10 cellular contexts compared by ENCODE assay signal in the genomic region with DNA sequence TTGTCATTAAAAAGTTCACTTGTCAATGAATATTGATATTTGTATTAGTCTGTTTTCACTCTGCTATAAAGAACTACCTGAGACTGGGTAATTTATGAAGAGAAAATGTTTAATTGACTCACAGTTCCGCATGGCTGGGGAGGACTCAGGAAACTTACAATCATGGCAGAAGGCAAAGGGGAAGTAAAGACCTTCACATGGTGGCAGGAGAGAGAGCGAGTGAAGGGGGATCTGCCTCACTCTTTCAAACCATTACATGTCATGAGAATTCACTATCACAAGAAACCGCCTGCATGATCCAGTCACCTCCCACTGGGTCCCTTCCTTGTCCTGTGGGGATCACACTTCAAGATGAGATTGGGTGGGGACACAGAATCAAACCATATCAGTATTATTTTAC. TPM values are rescaled to one million over a fixed set of nuclear protein-coding genes. Genes with fewer than 3 reads are reported as not detected.
DNase-seq lines count a peak whose midpoint lies in the region; ATAC-seq and TF ChIP-seq lines count a peak whose summit lies in the region.
"Had no signal": no experiment of that assay in that cellular context is flagged by ENCODE, and none has a peak within 500 bp of the region (broad histone marks: within the 10 kb centered on the region; RNA-seq: fewer than 3 reads in every experiment).

No MANE protein-coding gene starts in this region.

- peak overlapping the region; percentile 67 for H3K4me2 ChIP-seq in DOHH2 (ENCODE audit: low read length)

- H4K20me1 ChIP-seq in DOHH2 (ENCODE audit: control insufficient read depth, insufficient read depth, low read depth, low read length): no peaks in the 10 kb centered on the region

- H3K4me3 ChIP-seq in DOHH2 (ENCODE audit: low read length): peak overlapping the region; percentile 59
- H3K4me3 ChIP-seq in ascending aorta: no peak overlapping the region

- H3K36me3 ChIP-seq in DOHH2 (ENCODE audit: control insufficient read depth, low read length) (peaks cover 30% of the 10 kb centered on the region), ascending aorta (peaks cover 15 to 51% of the 10 kb centered on the region in 2 donors)

- ATAC-seq in GM19328 (IDR thresholded peaks at IDR 0.05; ENCODE audit: unreplicated experiment): peak; percentile 53
- peak; percentile 63 for ATAC-seq in HG02852 (IDR thresholded peaks at IDR 0.05; ENCODE audit: unreplicated experiment)

- H3K4me1 Mint-ChIP-seq in IgD-negative memory B cell: peaks cover 10 to 17% (median 12%) of the 10 kb centered on the region in 3 donors

- no peaks in the 10 kb centered on the region for H3K9me2 ChIP-seq in DOHH2 (replicated peaks; ENCODE audit: control insufficient read depth, low read length)

- no peaks in the 10 kb centered on the region for H3K79me2 ChIP-seq in DOHH2 (ENCODE audit: control insufficient read depth, low read length)

- no peak for TF ChIP-seq CTCF in DOHH2 (IDR thresholded peaks at IDR 0.05; ENCODE audit: low read depth, low read length, poor library complexity, severe bottlenecking)
- no peak for TF ChIP-seq CTCF in ascending aorta (IDR thresholded peaks at IDR 0.05)

- H3K9me3 Mint-ChIP-seq in IgD-negative memory B cell: peaks cover 0 to 15% (median 7%) of the 10 kb centered on the region in 3 donors

- no peak for DNase-seq in ascending aorta (ENCODE audit: low spot score in 2 of 2)
- no peak for DNase-seq in 8988T
- DNase-seq in SW480 (ENCODE audit: low spot score): no peak
- no peak for DNase-seq in RPMI8226
- DNase-seq: kidney glomerular epithelial cell had no signal

- peak overlapping the region; percentile 39 to 91 (median 83) for H3K4me3 Mint-ChIP-seq in IgD-negative memory B cell

- H3K9me3 ChIP-seq in DOHH2 (ENCODE audit: control insufficient read depth, insufficient read depth, low read length): no peaks in the 10 kb centered on the region; the same call in 1 of the 2 replicates
- peaks cover 0 to 8% of the 10 kb centered on the region in 2 donors for H3K9me3 ChIP-seq in ascending aorta

- intact Hi-C loops in ascending aorta (cut with DNase I): no loop called here

- H3F3A ChIP-seq in DOHH2 (ENCODE audit: control insufficient read depth, insufficient read depth): 0 out of 2 replicates have a peak, but pooled peaks cover 2% of the 10 kb centered on the region

- no peaks in the 10 kb centered on the region for H3K27me3 Mint-ChIP-seq in IgD-negative memory B cell

- H3K27ac ChIP-seq in DOHH2 (ENCODE audit: low read depth, low read length) (peak overlapping the region; percentile 53; the same call in 1 of the 2 replicates), ascending aorta (no peak overlapping the region)
- H3K27ac ChIP-seq: C4-2B had no signal

- no peaks in the 10 kb centered on the region for H3K27me3 ChIP-seq in DOHH2 (ENCODE audit: control insufficient read depth, low read length)
- H3K27me3 ChIP-seq in ascending aorta: no peaks in the 10 kb centered on the region

- peaks cover 19% of the 10 kb centered on the region for H3K36me3 Mint-ChIP-seq in IgD-negative memory B cell

- peak overlapping the region; percentile 70 to 96 (median 86) for H3K27ac Mint-ChIP-seq in IgD-negative memory B cell

- H3K4me1 ChIP-seq in DOHH2 (ENCODE audit: control insufficient read depth, low read length): peaks cover 19% of the 10 kb centered on the region
- no peaks in the 10 kb centered on the region for H3K4me1 ChIP-seq in ascending aorta

RNA-seq across cellular contexts. Expression of gene SRD5A1, which starts 27.5 kb away (rescaled TPM):
- 14.9 TPM for polyA plus RNA-seq in IgD-negative memory B cell
- 186 TPM for total RNA-seq in ascending aorta

RNA-seq across cellular contexts. Expression of gene NSUN2, which starts 27.9 kb away (rescaled TPM):
- polyA plus RNA-seq in IgD-negative memory B cell: 33.1 TPM
- total RNA-seq in ascending aorta: 19.1 TPM

RNA-seq across cellular contexts. Expression of gene TENT4A, which starts 52.5 kb away (rescaled TPM):
- polyA plus RNA-seq in IgD-negative memory B cell: 1.6 TPM
- 12.5 TPM for total RNA-seq in ascending aorta
